Comparison of ENCODE assay signal across 27 cellular contexts in genomic region chr9:91946825-91947224, GRCh38. TPM values are rescaled to one million over a fixed set of nuclear protein-coding genes. Genes with fewer than 3 reads are reported as not detected.
DNase-seq lines count a peak whose midpoint lies in the region; ATAC-seq and TF ChIP-seq lines count a peak whose summit lies in the region.
"Had no signal": no experiment of that assay in that cellular context is flagged by ENCODE, and none has a peak within 500 bp of the region (broad histone marks: within the 10 kb centered on the region; RNA-seq: fewer than 3 reads in every experiment).

No MANE protein-coding gene starts in this region.

- DNase-seq in NCI-H82 (lab: John Stamatoyannopoulos, UW) (peak; percentile 9), NCI-H82 treated with DMSO at 0.1 percent for 48 hours (lab: John Stamatoyannopoulos, UW; ENCODE audit: unreplicated experiment) (no peak), neural crest cell (ENCODE audit: low read depth, low spot score) (no peak), hypothalamus (lab: John Stamatoyannopoulos, UW) (no peak), SHP77 treated with DMSO at 0.1 percent for 48 hours (lab: John Stamatoyannopoulos, UW) (no peak)
- DNase-seq: activated CD8-positive, alpha-beta T cell treated with anti-CD3 and anti-CD28 coated beads for 36 hours; activated gamma-delta T cell treated with Interleukin-2 at 50 U/mL for 16 hours; CD8-positive, alpha-beta T cell; dermis blood vessel endothelial cell; foreskin melanocyte; kidney; naive B cell; NCI-H1048; NCI-H187 treated with DMSO at 0.1 percent for 48 hours; NCI-H226; NCI-H748 treated with DMSO at 0.1 percent for 48 hours; OCI-M1; ovary; SW 1271 had no signal

- H3K36me3 Mint-ChIP-seq in neural crest cell (ENCODE audit: low read depth), result no peaks in the 10 kb centered on the region
- H3K36me3 Mint-ChIP-seq: CD8-positive, alpha-beta T cell; naive B cell had no signal

- 35 to 46% methylated on average over 1 to 2 of the region's 2 CpGs for WGBS in gastroesophageal sphincter (ENCODE audit: low coverage in 1 of 2), 2 donors

- H3K4me3 ChIP-seq in gastroesophageal sphincter, result no peak overlapping the region
- H3K4me3 ChIP-seq: GM12878, lung, ovary had no signal

- TF ChIP-seq POLR2A in gastroesophageal sphincter (IDR thresholded peaks at IDR 0.05), result no peak

- H3K36me3 ChIP-seq in gastroesophageal sphincter, result no peaks in the 10 kb centered on the region
- H3K36me3 ChIP-seq: breast epithelium, ovary had no signal

- H3K27ac ChIP-seq in gastroesophageal sphincter, result peak overlapping the region; percentile 80 to 96 (median 90)
- H3K27ac ChIP-seq: 22Rv1 had no signal

- H3K27me3 ChIP-seq in gastroesophageal sphincter, result peaks cover 25% of the 10 kb centered on the region
- H3K27me3 ChIP-seq: breast epithelium, ovary had no signal

- H3K4me3 Mint-ChIP-seq in neural crest cell, result peak overlapping the region; percentile 16
- H3K4me3 Mint-ChIP-seq: activated CD8-positive, alpha-beta T cell treated with anti-CD3 and anti-CD28 coated beads for 36 hours; CD8-positive, alpha-beta T cell; naive B cell had no signal

- no peak for TF ChIP-seq EP300 in gastroesophageal sphincter (IDR thresholded peaks at IDR 0.05)

- H3K9me3 ChIP-seq in gastroesophageal sphincter, result no peaks in the 10 kb centered on the region
- H3K9me3 ChIP-seq: ovary had no signal

- TF ChIP-seq CTCF in gastroesophageal sphincter (IDR thresholded peaks at IDR 0.05) (no peak), neural crest cell (conservative IDR thresholded peaks at IDR 0.05) (no peak)

- peaks cover 21% of the 10 kb centered on the region for H3K4me1 Mint-ChIP-seq in neural crest cell

- H3K4me1 ChIP-seq in gastroesophageal sphincter, result peaks cover 4 to 90% (median 11%) of the 10 kb centered on the region in 3 donors

- no peaks in the 10 kb centered on the region for H3K9me3 Mint-ChIP-seq in neural crest cell
- H3K9me3 Mint-ChIP-seq: activated CD8-positive, alpha-beta T cell treated with anti-CD3 and anti-CD28 coated beads for 36 hours; CD8-positive, alpha-beta T cell had no signal

- H3K27ac Mint-ChIP-seq in neural crest cell (ENCODE audit: unreplicated experiment), result no peak overlapping the region
- H3K27ac Mint-ChIP-seq: activated CD8-positive, alpha-beta T cell treated with anti-CD3 and anti-CD28 coated beads for 36 hours; CD8-positive, alpha-beta T cell; naive B cell had no signal

- ATAC-seq in gastroesophageal sphincter (no peak), GM21723 (IDR thresholded peaks at IDR 0.05; ENCODE audit: unreplicated experiment) (no peak), GM19023 (IDR thresholded peaks at IDR 0.05; ENCODE audit: unreplicated experiment) (no peak)
- ATAC-seq: activated CD4-positive, CD25-positive, alpha-beta regulatory T cell treated with anti-CD3 and anti-CD28 coated beads, Interleukin-2, amount 50 U/mL, for 24 hours; activated CD8-positive, alpha-beta T cell treated with anti-CD3 and anti-CD28 coated beads for 36 hours; CD8-positive, alpha-beta T cell; GM12878 had no signal

- H3K27me3 Mint-ChIP-seq in neural crest cell (ENCODE audit: low read depth), result peaks cover 47% of the 10 kb centered on the region

RNA-seq across cellular contexts. Expression of gene ROR2, which starts 3.2 kb away (rescaled TPM):
- total RNA-seq in gastroesophageal sphincter (10 to 100 TPM; 40.8 to 69.1 (median 63.2) TPM), neural crest cell (12.4 and 14.9 TPM in 2 replicates)
- total RNA-seq: activated CD8-positive, alpha-beta T cell treated with anti-CD3 and anti-CD28 coated beads for 36 hours had no signal
